13 cellular contexts compared by ENCODE assay signal in the genomic region with DNA sequence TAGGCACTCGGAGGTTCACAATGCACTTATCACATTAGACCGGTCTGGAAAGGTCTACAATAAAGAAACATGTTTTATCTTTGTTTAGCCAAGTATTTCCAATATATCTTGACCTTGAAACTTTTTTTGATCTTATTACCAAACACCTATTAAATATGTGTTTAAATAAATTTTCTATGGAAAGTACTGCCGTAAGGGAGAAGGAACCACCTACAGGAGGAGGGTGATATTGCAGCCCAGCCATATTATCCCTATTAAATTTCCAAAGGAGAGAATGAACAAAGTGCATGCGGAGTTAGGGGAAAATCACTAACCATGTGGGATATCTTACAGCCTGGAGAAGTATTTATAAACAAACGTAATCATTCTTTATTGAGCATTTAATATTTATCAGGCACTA. TPM values are rescaled to one million over a fixed set of nuclear protein-coding genes. Genes with fewer than 3 reads are reported as not detected.
DNase-seq lines count a peak whose midpoint lies in the region; ATAC-seq, FAIRE-seq and TF ChIP-seq lines count a peak whose summit lies in the region.
"Had no signal": no experiment of that assay in that cellular context is flagged by ENCODE, and none has a peak within 500 bp of the region (broad histone marks: within the 10 kb centered on the region; RNA-seq: fewer than 3 reads in every experiment).

No MANE protein-coding gene starts in this region.

- no peaks in the 10 kb centered on the region for H3K36me3 ChIP-seq in DOHH2 (ENCODE audit: control insufficient read depth, low read length)
- no peaks in the 10 kb centered on the region for H3K36me3 ChIP-seq in neural cell (ENCODE audit: insufficient read depth, low read length)

- ATAC-seq in activated CD4-positive, CD25-positive, alpha-beta regulatory T cell treated with anti-CD3 and anti-CD28 coated beads, Interleukin-2, amount 50 U/mL, for 24 hours = no peak
- ATAC-seq in HG02870 (IDR thresholded peaks at IDR 0.05; ENCODE audit: unreplicated experiment) = no peak
- ATAC-seq: left lobe of liver, sciatic nerve had no signal

- H3K9me3 ChIP-seq in DOHH2 (ENCODE audit: control insufficient read depth, insufficient read depth, low read length) = peaks cover 4% of the 10 kb centered on the region; the same call in 1 of the 2 replicates
- H3K9me3 ChIP-seq in neural cell (ENCODE audit: low read length) = no peaks in the 10 kb centered on the region

- no peak for TF ChIP-seq POLR2A in GM12892 (IDR thresholded peaks at IDR 0.05; ENCODE audit: low read depth, low read length)

- FAIRE-seq in GM12892 (lab: Jason Lieb, UNC) = no peak

- H3K27me3 ChIP-seq in DOHH2 (ENCODE audit: control insufficient read depth, low read length) (peaks cover 7% of the 10 kb centered on the region), neural cell (ENCODE audit: insufficient read depth, low read depth, low read length) (peaks cover 6% of the 10 kb centered on the region)

- no peaks in the 10 kb centered on the region for H3K4me1 ChIP-seq in DOHH2 (ENCODE audit: control insufficient read depth, low read length)

- H3K4me2 ChIP-seq in DOHH2 (ENCODE audit: low read length) = no peak overlapping the region
- H3K4me2 ChIP-seq in neural cell (ENCODE audit: low read length) = no peak overlapping the region

- no peaks in the 10 kb centered on the region for H3F3A ChIP-seq in DOHH2 (ENCODE audit: control insufficient read depth, insufficient read depth)
- H3F3A ChIP-seq in neural cell (ENCODE audit: insufficient read depth, low read length, poor library complexity, severe bottlenecking) = no peaks in the 10 kb centered on the region

- H3K9ac ChIP-seq in neural cell (ENCODE audit: low read length) = no peak overlapping the region

- H4K20me1 ChIP-seq in DOHH2 (ENCODE audit: control insufficient read depth, insufficient read depth, low read depth, low read length) = no peaks in the 10 kb centered on the region
- no peaks in the 10 kb centered on the region for H4K20me1 ChIP-seq in neural cell (ENCODE audit: insufficient read depth)

- TF ChIP-seq RAD21 in neural cell (conservative IDR thresholded peaks at IDR 0.05) = no peak

- no peaks in the 10 kb centered on the region for H3K79me2 ChIP-seq in DOHH2 (ENCODE audit: control insufficient read depth, low read length)
- no peaks in the 10 kb centered on the region for H3K79me2 ChIP-seq in neural cell (replicated peaks; ENCODE audit: insufficient read depth, low read length)

- no peak overlapping the region for H2AFZ ChIP-seq in neural cell (ENCODE audit: low read depth, low read length)

- DNase-seq in Kasumi-1 (lab: John Stamatoyannopoulos, UW) (peak; percentile 1 to 16), choroid plexus epithelial cell (ENCODE audit: low read depth) (peak; percentile 41), GM12892 (ENCODE audit: insufficient read length) (no peak), T-helper 9 cell (no peak)
- DNase-seq: activated T-cell treated with anti-CD3 and anti-CD28 coated beads, Interleukin-2, amount 50 U/mL, for 48 hours; GF-D8; NCI-H2029 treated with DMSO at 0.1 percent for 48 hours had no signal

- H3K9me2 ChIP-seq in DOHH2 (replicated peaks; ENCODE audit: control insufficient read depth, low read length) (no peaks in the 10 kb centered on the region), neural cell (ENCODE audit: insufficient read depth, low read length) (no peaks in the 10 kb centered on the region)

- no peak for TF ChIP-seq EP300 in neural cell (conservative IDR thresholded peaks at IDR 0.05; ENCODE audit: poor library complexity, severe bottlenecking)

- TF ChIP-seq CTCF in DOHH2 (IDR thresholded peaks at IDR 0.05; ENCODE audit: low read depth, low read length, poor library complexity, severe bottlenecking) = peak; percentile 55
- peak; percentile 69 for TF ChIP-seq CTCF in choroid plexus epithelial cell (conservative IDR thresholded peaks at IDR 0.05; ENCODE audit: low read depth, low read length)
- peak; percentile 36 for TF ChIP-seq CTCF in neural cell (IDR thresholded peaks at IDR 0.05; ENCODE audit: poor library complexity, severe bottlenecking)

- no peak overlapping the region for H3K4me3 ChIP-seq in DOHH2 (ENCODE audit: low read length)
- H3K4me3 ChIP-seq in choroid plexus epithelial cell (ENCODE audit: low read depth, low read length) = no peak overlapping the region
- no peak overlapping the region for H3K4me3 ChIP-seq in neural cell (ENCODE audit: low read length)

- H3K27ac ChIP-seq in DOHH2 (ENCODE audit: low read depth, low read length) = no peak overlapping the region
- no peak overlapping the region for H3K27ac ChIP-seq in neural cell (ENCODE audit: low read length)

TF ChIP-seq in neural cell, 6 proteins besides CTCF, POLR2A, EP300 and RAD21:
- TF ChIP-seq, protein P1, sequence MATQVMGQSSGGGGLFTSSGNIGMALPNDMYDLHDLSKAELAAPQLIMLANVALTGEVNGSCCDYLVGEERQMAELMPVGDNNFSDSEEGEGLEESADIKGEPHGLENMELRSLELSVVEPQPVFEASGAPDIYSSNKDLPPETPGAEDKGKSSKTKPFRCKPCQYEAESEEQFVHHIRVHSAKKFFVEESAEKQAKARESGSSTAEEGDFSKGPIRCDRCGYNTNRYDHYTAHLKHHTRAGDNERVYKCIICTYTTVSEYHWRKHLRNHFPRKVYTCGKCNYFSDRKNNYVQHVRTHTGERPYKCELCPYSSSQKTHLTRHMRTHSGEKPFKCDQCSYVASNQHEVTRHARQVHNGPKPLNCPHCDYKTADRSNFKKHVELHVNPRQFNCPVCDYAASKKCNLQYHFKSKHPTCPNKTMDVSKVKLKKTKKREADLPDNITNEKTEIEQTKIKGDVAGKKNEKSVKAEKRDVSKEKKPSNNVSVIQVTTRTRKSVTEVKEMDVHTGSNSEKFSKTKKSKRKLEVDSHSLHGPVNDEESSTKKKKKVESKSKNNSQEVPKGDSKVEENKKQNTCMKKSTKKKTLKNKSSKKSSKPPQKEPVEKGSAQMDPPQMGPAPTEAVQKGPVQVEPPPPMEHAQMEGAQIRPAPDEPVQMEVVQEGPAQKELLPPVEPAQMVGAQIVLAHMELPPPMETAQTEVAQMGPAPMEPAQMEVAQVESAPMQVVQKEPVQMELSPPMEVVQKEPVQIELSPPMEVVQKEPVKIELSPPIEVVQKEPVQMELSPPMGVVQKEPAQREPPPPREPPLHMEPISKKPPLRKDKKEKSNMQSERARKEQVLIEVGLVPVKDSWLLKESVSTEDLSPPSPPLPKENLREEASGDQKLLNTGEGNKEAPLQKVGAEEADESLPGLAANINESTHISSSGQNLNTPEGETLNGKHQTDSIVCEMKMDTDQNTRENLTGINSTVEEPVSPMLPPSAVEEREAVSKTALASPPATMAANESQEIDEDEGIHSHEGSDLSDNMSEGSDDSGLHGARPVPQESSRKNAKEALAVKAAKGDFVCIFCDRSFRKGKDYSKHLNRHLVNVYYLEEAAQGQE (IDR thresholded peaks at IDR 0.05; ENCODE audit: borderline replicate concordance) = no peak
- TF ChIP-seq SMC3 (conservative IDR thresholded peaks at IDR 0.05; ENCODE audit: poor library complexity) (no peak), EZH2 (IDR thresholded peaks at IDR 0.05; ENCODE audit: borderline replicate concordance, insufficient read depth, low read length, poor library complexity, severe bottlenecking) (no peak), TAF1 (IDR thresholded peaks at IDR 0.05; ENCODE audit: low read depth) (no peak), MXI1 (conservative IDR thresholded peaks at IDR 0.05; ENCODE audit: poor library complexity, severe bottlenecking) (no peak), POLR2AphosphoS5 (IDR thresholded peaks at IDR 0.05) (no peak)

RNA-seq across cellular contexts. Expression of gene BRINP2, which starts 14.5 kb away (rescaled TPM):
- polyA plus RNA-seq in neural cell = 12.9 and 17.2 TPM in 2 replicates
- polyA minus RNA-seq in neural cell = 16.1 and 16.4 TPM in 2 replicates
- 0.06 TPM for polyA plus RNA-seq in GM12892 (2012; ENCODE audit: missing spikeins)

RNA-seq across cellular contexts. Expression of gene ASTN1, which starts 20.7 kb away (rescaled TPM):
- 33.4 and 37.9 TPM in 2 replicates for polyA plus RNA-seq in neural cell
- 95.4 and 106 TPM in 2 replicates for polyA minus RNA-seq in neural cell
- not detected for polyA plus RNA-seq in GM12892 (2012; ENCODE audit: missing spikeins)

Comparison
In these comparisons a context has a peak if more than half of its experiments do, and no peak if none do; other contexts are left out.
1. DNase-seq: peak in Kasumi-1 (2 of 2) and choroid plexus epithelial cell (single experiment); none in GM12892 (single experiment) and T-helper 9 cell (single experiment).
2. Peak in every context shown above with its lines, with median percentiles within 50 percentile points of each other: CTCF ChIP-seq.